8 cellular contexts compared by ENCODE assay signal in genomic region chr7:44583145-44583544, GRCh38. TPM values are rescaled to one million over a fixed set of nuclear protein-coding genes. Genes with fewer than 3 reads are reported as not detected.
DNase-seq lines count a peak whose midpoint lies in the region; ATAC-seq, FAIRE-seq and TF ChIP-seq lines count a peak whose summit lies in the region.

No MANE protein-coding gene starts in this region.

- H3K4me1 ChIP-seq in Caco-2 (peaks cover 13% of the 10 kb centered on the region), RWPE2 (ENCODE audit: insufficient read depth, poor library complexity, severe bottlenecking) (no peaks in the 10 kb centered on the region), pancreas (peaks cover 7 to 16% (median 16%) of the 10 kb centered on the region in 3 donors)

- CTCF ChIA-PET in Caco-2 (lab: Charles Lee) = no interaction called here

- no peaks in the 10 kb centered on the region for H3K27me3 Mint-ChIP-seq in Caco-2 (ENCODE audit: insufficient read depth, unreplicated experiment)

- TF ChIP-seq CTCF in Caco-2 (IDR thresholded peaks at IDR 0.05; ENCODE audit: insufficient read depth in 1 of 2, low read depth in 1 of 2, low read length in 1 of 2, severe bottlenecking in 1 of 2, unreplicated experiment in 1 of 2) (no peak), RWPE2 (IDR thresholded peaks at IDR 0.05; ENCODE audit: poor library complexity, severe bottlenecking) (no peak), pancreas (IDR thresholded peaks at IDR 0.05) (no peak)

- peaks cover 9% of the 10 kb centered on the region for H3K4me1 Mint-ChIP-seq in Caco-2 (ENCODE audit: low read depth, unreplicated experiment)

- peak overlapping the region; percentile 86 for H3K4me3 Mint-ChIP-seq in Caco-2 (ENCODE audit: unreplicated experiment)

- H3K27me3 ChIP-seq in Caco-2 (replicated peaks; ENCODE audit: control insufficient read depth, insufficient read depth, low read length) (no peaks in the 10 kb centered on the region), RWPE2 (ENCODE audit: insufficient read depth, poor library complexity, severe bottlenecking) (no peaks in the 10 kb centered on the region), pancreas (no peaks in the 10 kb centered on the region)

- POLR2A ChIA-PET in Caco-2 (lab: Charles Lee) = interaction anchor here (1.0 to 2.1 kb wide), 4 partner anchors 9 to 215 kb away, joined by 3 to 26 read pairs (median 12); partner anchors contain the start of genes DDX56 and OGDH

- H3K9me3 ChIP-seq in Caco-2 = no peaks in the 10 kb centered on the region
- no peaks in the 10 kb centered on the region for H3K9me3 ChIP-seq in RWPE2 (ENCODE audit: severe bottlenecking)
- H3K9me3 ChIP-seq in pancreas = no peaks in the 10 kb centered on the region

- FAIRE-seq in pancreas (lab: Jason Lieb, UNC) = no peak

- WGBS in pancreas, 2 donors = 87 to 91% methylated on average over 12 of the region's 12 CpGs

- no TSS peak for BruUV-seq in Caco-2 (replicated peaks; lab: Mats Ljungman, UMichigan)

- peak overlapping the region; percentile 96 for H3K27ac Mint-ChIP-seq in Caco-2 (ENCODE audit: unreplicated experiment)

- DNase-seq in Caco-2 = no peak
- no peak for DNase-seq in RWPE2 (ENCODE audit: low spot score)
- DNase-seq in epithelial cell of prostate (ENCODE audit: low read depth, low spot score) = no peak
- no peak for DNase-seq in pancreas
- no peak for DNase-seq in NCI-H2196 treated with DMSO at 0.1 percent for 48 hours (lab: John Stamatoyannopoulos, UW; ENCODE audit: unreplicated experiment)
- no peak for DNase-seq in stimulated activated CD4-positive, alpha-beta T cell treated with anti-CD3 and anti-CD28 coated beads, Interleukin-1b, Interleukin-23, amount 100 ng/mL, for 48 hours
- no peak for DNase-seq in activated gamma-delta T cell treated with Interleukin-2 at 50 U/mL for 16 hours

- peaks cover 48% of the 10 kb centered on the region for H3K36me3 Mint-ChIP-seq in Caco-2 (ENCODE audit: insufficient read depth, unreplicated experiment)

- ATAC-seq in RWPE2 (ENCODE audit: low read depth) = no peak
- no peak for ATAC-seq in pancreas
- no peak for ATAC-seq in GM18907 (IDR thresholded peaks at IDR 0.05; ENCODE audit: unreplicated experiment)

- H3K9me3 Mint-ChIP-seq in Caco-2 (ENCODE audit: unreplicated experiment) = no peaks in the 10 kb centered on the region

- H3K4me3 ChIP-seq in Caco-2 (ENCODE audit: low read depth, low read length) = peak overlapping the region; percentile 37
- peak overlapping the region; percentile 60 for H3K4me3 ChIP-seq in RWPE2 (ENCODE audit: severe bottlenecking)
- peak overlapping the region; percentile 74 to 99 (median 92) for H3K4me3 ChIP-seq in pancreas

- H3K36me3 ChIP-seq in Caco-2 (ENCODE audit: control insufficient read depth, insufficient read depth, low read length) (no peaks in the 10 kb centered on the region), RWPE2 (ENCODE audit: low read depth) (peaks cover 29% of the 10 kb centered on the region), pancreas (peaks cover 0 to 19% (median 18%) of the 10 kb centered on the region in 3 donors)

- H3K27ac ChIP-seq in RWPE2 (ENCODE audit: poor library complexity, severe bottlenecking) (peak overlapping the region; percentile 57), epithelial cell of prostate (peak overlapping the region; percentile 87), pancreas (peak overlapping the region; percentile 92 to 99 (median 98))

- intact Hi-C loops in Caco-2 (cut with micrococcal nuclease; ENCODE audit: unreplicated experiment) = loop anchor here (2.0 to 10.0 kb wide), 3 partner anchors 164 to 402 kb away; partner anchors contain the start of genes H2AZ2 and ZMIZ2
- intact Hi-C loops in pancreas (cut with DNase I) = loop anchor here in 1 of 3 donors (10.0 kb wide), 1 partner anchor 342 kb away; no protein-coding TSS in a partner anchor

RNA-seq across cellular contexts. Expression of gene TMED4, which starts 1.1 kb away (rescaled TPM):
- total RNA-seq in Caco-2 (2022) (93.4 and 96.6 TPM in 2 replicates), pancreas (10 to 100 TPM; 38.2 to 53.0 (median 47.0) TPM)
- 10 to 100 TPM; 32.3 to 55.9 TPM for polyA plus RNA-seq in pancreas

RNA-seq across cellular contexts. Expression of gene DDX56, which starts 9.4 kb away (rescaled TPM):
- total RNA-seq in Caco-2 (2022) (135 and 154 TPM in 2 replicates), pancreas (10 to 100 TPM; 23.0 to 36.6 (median 27.3) TPM)
- polyA plus RNA-seq in pancreas = 100 to 1,000 TPM; 107 to 114 TPM

RNA-seq across cellular contexts. Expression of gene OGDH, which starts 23.3 kb away (rescaled TPM):
- total RNA-seq in Caco-2 (2022) (62.1 and 64.5 TPM in 2 replicates), pancreas (10 to 100 TPM; 24.5 to 49.2 (median 33.7) TPM)
- polyA plus RNA-seq in pancreas = 10 to 100 TPM; 18.4 to 19.3 TPM

RNA-seq across cellular contexts. Expression of gene NPC1L1, which starts 42.0 kb away (rescaled TPM):
- total RNA-seq in Caco-2 (2022) (5.9 and 6.5 TPM in 2 replicates), pancreas (under 1 TPM; 0.20 to 0.98 (median 0.60) TPM)
- 1 to 10 TPM in 1 of 2 donors, under 1 TPM in 1; 0.61 to 3.4 TPM for polyA plus RNA-seq in pancreas

Comparison
In these comparisons a context has a peak if more than half of its experiments do, and no peak if none do; other contexts are left out.
1. H3K4me3 ChIP-seq: peak in every context shown above with its lines; median percentile 92 in pancreas; 60 in RWPE2; 37 in Caco-2.